20 cellular contexts compared by ENCODE assay signal in the genomic region with DNA sequence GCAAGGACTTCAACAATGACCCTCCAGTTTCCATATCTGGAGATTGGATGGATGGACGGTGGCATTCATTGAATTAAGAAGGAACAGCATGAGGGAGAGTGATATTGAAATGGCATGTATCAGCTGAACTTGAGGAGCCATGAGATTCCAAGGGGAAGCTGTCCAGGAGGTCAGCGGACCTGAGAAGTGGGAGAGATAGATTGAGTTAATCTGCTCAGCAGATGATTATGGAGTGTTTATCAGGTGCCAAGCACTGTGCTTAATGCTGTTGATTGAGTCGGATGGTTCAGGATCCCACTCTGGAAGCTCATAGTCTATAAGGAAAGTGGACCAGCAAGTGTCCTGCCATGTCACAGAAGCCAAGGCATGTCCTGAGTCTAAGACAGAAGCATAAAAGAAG.
"Had no signal": no experiment of that assay in that cellular context is flagged by ENCODE, and none has a peak within 500 bp of the region (broad histone marks: within the 10 kb centered on the region; RNA-seq: fewer than 3 reads in every experiment).

No MANE protein-coding gene starts in this region.

- H3K27me3 ChIP-seq: gastrocnemius medialis, left lung had no signal

- H3K36me3 ChIP-seq: esophagus squamous epithelium, gastrocnemius medialis, heart right ventricle, left lung, lower lobe of right lung had no signal

- H3K9me3 ChIP-seq: esophagus squamous epithelium, gastrocnemius medialis, left lung, lower lobe of right lung had no signal

- H3K27ac ChIP-seq: coronary artery, dorsolateral prefrontal cortex, esophagus squamous epithelium, gastrocnemius medialis, heart right ventricle, left lung, lower lobe of right lung had no signal

- DNase-seq: dermis blood vessel endothelial cell; dorsolateral prefrontal cortex; effector CD8-positive, alpha-beta T cell; effector memory CD8-positive, alpha-beta T cell; esophagus squamous epithelium; foreskin fibroblast; foreskin melanocyte; gastrocnemius medialis; glutamatergic neuron; head of caudate nucleus; heart right ventricle; hippocampal formation; left cardiac atrium; left lung; left ventricle myocardium superior; lower lobe of right lung; mammary epithelial cell; midbrain; naive thymus-derived CD4-positive, alpha-beta T cell had no signal

- ATAC-seq: effector memory CD8-positive, alpha-beta T cell; gastrocnemius medialis; heart right ventricle; left cardiac atrium; left lung; left ventricle myocardium superior; lower lobe of right lung; naive thymus-derived CD4-positive, alpha-beta T cell had no signal

- H3K4me1 ChIP-seq: esophagus squamous epithelium, gastrocnemius medialis, heart right ventricle, left lung, lower lobe of right lung had no signal

- H3K4me3 ChIP-seq: coronary artery, dorsolateral prefrontal cortex, esophagus squamous epithelium, gastrocnemius medialis, heart right ventricle, left lung, lower lobe of right lung had no signal
